In the genomic region with DNA sequence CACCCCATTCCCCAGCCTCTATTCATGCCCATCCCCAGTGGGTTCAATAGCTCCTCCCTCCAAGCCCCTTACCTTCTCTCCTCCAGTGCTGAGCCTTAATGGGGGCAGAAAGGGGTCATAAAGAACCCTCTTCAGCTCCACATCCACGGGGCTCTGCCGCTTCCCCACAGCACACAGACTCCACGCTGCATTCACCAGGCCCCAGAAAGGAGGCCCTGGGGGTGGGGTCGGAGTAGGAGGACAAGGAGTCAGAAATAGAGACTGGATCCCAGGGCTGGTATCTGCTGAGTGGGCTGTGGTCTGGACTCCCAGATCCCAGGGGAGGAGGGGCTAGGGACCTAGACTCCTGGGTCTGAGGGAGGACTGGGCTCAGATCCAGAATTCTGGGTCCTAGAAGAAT, we compare ENCODE assay signal across 10 cellular contexts. TPM values are rescaled to one million over a fixed set of nuclear protein-coding genes. Genes with fewer than 3 reads are reported as not detected.
DNase-seq lines count a peak whose midpoint lies in the region; ATAC-seq and TF ChIP-seq lines count a peak whose summit lies in the region.
"Had no signal": no experiment of that assay in that cellular context is flagged by ENCODE, and none has a peak within 500 bp of the region (broad histone marks: within the 10 kb centered on the region; RNA-seq: fewer than 3 reads in every experiment).

No MANE protein-coding gene starts in this region.

- peaks cover 2% of the 10 kb centered on the region for H3K27me3 Mint-ChIP-seq in activated CD4-positive, alpha-beta T cell treated with anti-CD3 and anti-CD28 coated beads, Interleukin-2, amount 10 ng/mL, durations not matched to agents 24 days and 14 days
- H3K27me3 Mint-ChIP-seq: dendritic cell treated with granulocyte-macrophage colony-stimulating factor and Interleukin-4, amounts not matched to agents 40 ng/mL and 50 ng/mL, for 4 days had no signal

- H3K36me3 Mint-ChIP-seq in activated CD4-positive, alpha-beta T cell treated with anti-CD3 and anti-CD28 coated beads, Interleukin-2, amount 10 ng/mL, durations not matched to agents 24 days and 14 days (ENCODE audit: low read depth), result no peaks in the 10 kb centered on the region
- H3K36me3 Mint-ChIP-seq: activated CD8-positive, alpha-beta memory T cell treated with anti-CD3 and anti-CD28 coated beads, Interleukin-2, amount 10 ng/mL, durations not matched to agents 7 days and 5 days had no signal

- H3K27ac ChIP-seq in smooth muscle cell (ENCODE audit: low read depth) (no peak overlapping the region), body of pancreas (no peak overlapping the region)
- H3K27ac ChIP-seq: KMS-11 had no signal

- no peak overlapping the region for H3K27ac Mint-ChIP-seq in activated CD4-positive, alpha-beta T cell treated with anti-CD3 and anti-CD28 coated beads, Interleukin-2, amount 10 ng/mL, durations not matched to agents 24 days and 14 days

- ATAC-seq in body of pancreas, result no peak

- H3K9me3 Mint-ChIP-seq in activated CD4-positive, alpha-beta T cell treated with anti-CD3 and anti-CD28 coated beads, Interleukin-2, amount 10 ng/mL, durations not matched to agents 24 days and 14 days, result no peaks in the 10 kb centered on the region
- H3K9me3 Mint-ChIP-seq: dendritic cell treated with granulocyte-macrophage colony-stimulating factor and Interleukin-4, amounts not matched to agents 40 ng/mL and 50 ng/mL, for 4 days had no signal

- intact Hi-C loops in activated CD4-positive, alpha-beta T cell treated with anti-CD3 and anti-CD28 coated beads, Interleukin-2, amount 10 ng/mL, durations not matched to agents 24 days and 14 days (cut with micrococcal nuclease), result no loop called here
- intact Hi-C loops in body of pancreas (cut with DNase I), result no loop called here

- H3K4me3 ChIP-seq in epithelial cell of proximal tubule (ENCODE audit: low read depth, low read length) (peak overlapping the region; percentile 75), smooth muscle cell (peak overlapping the region; percentile 68), body of pancreas (no peak overlapping the region)

- no peak for DNase-seq in activated CD4-positive, alpha-beta T cell treated with anti-CD3 and anti-CD28 coated beads, Interleukin-2, amount 10 ng/mL, durations not matched to agents 24 days and 14 days
- DNase-seq in activated CD4-positive, alpha-beta T cell treated with anti-CD3 and anti-CD28 coated beads, Interleukin-2, amount 50 U/mL, for 48 hours, result no peak
- DNase-seq in epithelial cell of proximal tubule (ENCODE audit: low read depth) (no peak), smooth muscle cell (lab: John Stamatoyannopoulos, UW; ENCODE audit: unreplicated experiment) (no peak), middle frontal gyrus (ENCODE audit: extremely low spot score, low spot score) (no peak), body of pancreas (no peak)

- no peaks in the 10 kb centered on the region for H3K79me2 ChIP-seq in smooth muscle cell (ENCODE audit: low read depth)

- no peaks in the 10 kb centered on the region for H3K36me3 ChIP-seq in smooth muscle cell (ENCODE audit: low read depth)
- no peaks in the 10 kb centered on the region for H3K36me3 ChIP-seq in body of pancreas (replicated peaks in 1 of 2; ENCODE audit: insufficient read depth in 1 of 2, low read depth in 2 of 2)

- H3K9ac ChIP-seq in smooth muscle cell (ENCODE audit: low read depth), result no peak overlapping the region

- H3K4me2 ChIP-seq in smooth muscle cell, result peak overlapping the region; percentile 97

- 78% methylated on average over 4 of the region's 4 CpGs for WGBS in smooth muscle cell (ENCODE audit: low lambda C conversion rate)
- WGBS in body of pancreas, 2 donors, result 62 to 71% methylated on average over 3 to 4 of the region's 4 CpGs

- TF ChIP-seq POLR2A in body of pancreas (IDR thresholded peaks at IDR 0.05), result no peak

- H3F3A ChIP-seq in smooth muscle cell (ENCODE audit: low read depth), result no peaks in the 10 kb centered on the region

- H3K4me3 Mint-ChIP-seq in activated CD4-positive, alpha-beta T cell treated with anti-CD3 and anti-CD28 coated beads, Interleukin-2, amount 10 ng/mL, durations not matched to agents 24 days and 14 days, result peak overlapping the region; percentile 96

- no peaks in the 10 kb centered on the region for H3K27me3 ChIP-seq in smooth muscle cell (ENCODE audit: low read depth)
- H3K27me3 ChIP-seq in body of pancreas, result no peaks in the 10 kb centered on the region

- peaks cover 4% of the 10 kb centered on the region for H3K4me1 ChIP-seq in smooth muscle cell (ENCODE audit: low read depth)
- peaks cover 31% of the 10 kb centered on the region for H3K4me1 ChIP-seq in body of pancreas

- no peaks in the 10 kb centered on the region for H4K20me1 ChIP-seq in smooth muscle cell (ENCODE audit: low read depth)

- no peak overlapping the region for H2AFZ ChIP-seq in smooth muscle cell (ENCODE audit: low read depth)

- TF ChIP-seq CTCF in epithelial cell of proximal tubule (conservative IDR thresholded peaks at IDR 0.05; ENCODE audit: low read depth, low read length) (no peak), smooth muscle cell (IDR thresholded peaks at IDR 0.05; ENCODE audit: borderline replicate concordance, insufficient read depth, poor library complexity, severe bottlenecking) (no peak), body of pancreas (IDR thresholded peaks at IDR 0.05) (no peak)

- peaks cover 30% of the 10 kb centered on the region for H3K4me1 Mint-ChIP-seq in activated CD4-positive, alpha-beta T cell treated with anti-CD3 and anti-CD28 coated beads, Interleukin-2, amount 10 ng/mL, durations not matched to agents 24 days and 14 days

- H3K9me3 ChIP-seq in smooth muscle cell (replicated peaks; ENCODE audit: low read depth) (no peaks in the 10 kb centered on the region), body of pancreas (no peaks in the 10 kb centered on the region)

RNA-seq across cellular contexts. Expression of a gene that starts 1.6 kb away (rescaled TPM):
- total RNA-seq in activated CD4-positive, alpha-beta T cell treated with anti-CD3 and anti-CD28 coated beads, Interleukin-2, amount 10 ng/mL, durations not matched to agents 24 days and 14 days, result 10.9 and 12.5 TPM in 2 replicates
- total RNA-seq in epithelial cell of proximal tubule (0.22 and 6.6 TPM in 2 replicates), smooth muscle cell (0.09 and 1.7 TPM in 2 replicates), body of pancreas (1 to 10 TPM in 1 of 2 donors, not detected in 1; 2.9 TPM)
- polyA plus RNA-seq in smooth muscle cell, result 6.9 and 9.5 TPM in 2 replicates

RNA-seq across cellular contexts. Expression of a gene that starts 7.2 kb away (rescaled TPM):
- total RNA-seq in activated CD4-positive, alpha-beta T cell treated with anti-CD3 and anti-CD28 coated beads, Interleukin-2, amount 10 ng/mL, durations not matched to agents 24 days and 14 days, result 10.7 and 11.2 TPM in 2 replicates
- 1.3 and 5.9 TPM in 2 replicates for total RNA-seq in epithelial cell of proximal tubule
- total RNA-seq in smooth muscle cell, result 3.5 and 4.5 TPM in 2 replicates
- 6.9 and 11.3 TPM in 2 replicates for polyA plus RNA-seq in smooth muscle cell
- 1 to 10 TPM; 2.0 to 4.9 TPM for total RNA-seq in body of pancreas

RNA-seq across cellular contexts. Expression of a gene that starts 25.0 kb away (rescaled TPM):
- 36.4 and 39.0 TPM in 2 replicates for total RNA-seq in activated CD4-positive, alpha-beta T cell treated with anti-CD3 and anti-CD28 coated beads, Interleukin-2, amount 10 ng/mL, durations not matched to agents 24 days and 14 days
- total RNA-seq in epithelial cell of proximal tubule, result 13.0 and 14.5 TPM in 2 replicates
- total RNA-seq in smooth muscle cell, result 4.0 and 8.2 TPM in 2 replicates
- polyA plus RNA-seq in smooth muscle cell, result 9.3 and 13.8 TPM in 2 replicates
- 10 to 100 TPM in 1 of 2 donors, 1 to 10 TPM in 1; 8.3 to 37.6 TPM for total RNA-seq in body of pancreas

RNA-seq across cellular contexts. Expression of a gene that starts 25.4 kb away (rescaled TPM):
- total RNA-seq in activated CD4-positive, alpha-beta T cell treated with anti-CD3 and anti-CD28 coated beads, Interleukin-2, amount 10 ng/mL, durations not matched to agents 24 days and 14 days, result 1,885 and 1,938 TPM in 2 replicates
- total RNA-seq in epithelial cell of proximal tubule (2,819 and 2,927 TPM in 2 replicates), smooth muscle cell (1,279 and 1,519 TPM in 2 replicates), body of pancreas (1,000 to 10,000 TPM; 2,402 to 3,112 TPM)
- polyA plus RNA-seq in smooth muscle cell, result 666 and 762 TPM in 2 replicates

RNA-seq across cellular contexts. Expression of a gene that starts 28.5 kb away (rescaled TPM):
- total RNA-seq in activated CD4-positive, alpha-beta T cell treated with anti-CD3 and anti-CD28 coated beads, Interleukin-2, amount 10 ng/mL, durations not matched to agents 24 days and 14 days, result 0.30 and 0.78 TPM in 2 replicates
- not detected in 2 replicates for total RNA-seq in epithelial cell of proximal tubule
- total RNA-seq in smooth muscle cell, result not detected in 2 replicates
- 0.22 TPM in 1 of 2 replicates, not detected in the other for polyA plus RNA-seq in smooth muscle cell
- total RNA-seq in body of pancreas, result not detected
- total RNA-seq: A172 had no signal

Comparison
In these comparisons a context has a peak if more than half of its experiments do, and no peak if none do; other contexts are left out.
1. H3K4me3 ChIP-seq: peak in epithelial cell of proximal tubule (single experiment) and smooth muscle cell (single experiment); none in body of pancreas (0 of 2).